In the genomic region with DNA sequence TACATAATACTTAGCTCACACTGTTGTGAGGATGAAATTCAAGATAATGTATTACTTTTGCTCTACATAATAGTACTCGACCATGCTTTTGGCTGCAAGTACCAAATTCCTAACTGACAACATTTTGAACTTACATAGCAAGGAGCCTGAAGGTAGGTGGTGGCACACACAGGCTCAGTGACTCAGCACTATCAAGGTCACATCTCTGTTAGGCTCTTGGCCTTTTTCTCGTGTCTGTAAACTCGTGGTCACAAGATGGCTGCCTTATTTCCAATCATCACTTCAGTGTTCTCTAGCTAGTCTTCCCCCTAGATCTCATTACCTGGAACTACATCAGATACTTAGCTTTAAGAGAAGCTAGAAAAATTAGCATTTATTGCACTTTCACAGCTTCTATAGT, we compare ENCODE assay signal across 15 cellular contexts.
DNase-seq lines count a peak whose midpoint lies in the region; ATAC-seq, FAIRE-seq and TF ChIP-seq lines count a peak whose summit lies in the region.
"Had no signal": no experiment of that assay in that cellular context is flagged by ENCODE, and none has a peak within 500 bp of the region (broad histone marks: within the 10 kb centered on the region; RNA-seq: fewer than 3 reads in every experiment).

No MANE protein-coding gene starts in this region.

- H3K4me3 ChIP-seq in HepG2 (replicated peaks in 1 of 3; ENCODE audit: insufficient read depth in 1 of 3, low read depth in 2 of 3, low read length in 3 of 3) = no peak overlapping the region
- no peak overlapping the region for H3K4me3 ChIP-seq in right lobe of liver
- no peak overlapping the region for H3K4me3 ChIP-seq in K562
- H3K4me3 ChIP-seq: BLaER1, GM23248 had no signal

- intact Hi-C loops in HepG2 (cut with micrococcal nuclease; ENCODE audit: unreplicated experiment) (no loop called here), right lobe of liver (cut with DNase I) (no loop called here), K562 (cut with micrococcal nuclease) (no loop called here)

- FAIRE-seq in HepG2 (lab: Jason Lieb, UNC) (no peak), K562 (lab: Jason Lieb, UNC) (peak; percentile 74)
- FAIRE-seq: GM18507 had no signal

- no peak for TF ChIP-seq POLR2A in HepG2 (IDR thresholded peaks at IDR 0.05; ENCODE audit: insufficient read depth in 1 of 2, low read depth in 2 of 2, low read length in 2 of 2)
- TF ChIP-seq POLR2A in right lobe of liver (IDR thresholded peaks at IDR 0.05) = no peak
- TF ChIP-seq POLR2A in K562 (conservative IDR thresholded peaks at IDR 0.05) = no peak

- no TSS peak for BruUV-seq in HepG2 (replicated peaks; lab: Mats Ljungman, UMichigan)
- no TSS peak for BruUV-seq in K562 (replicated peaks; lab: Mats Ljungman, UMichigan)

- in situ Hi-C loops in HepG2 (cut with HindIII; ENCODE audit: extremely low pct_ligation_motif_present, low pct_unique_long_range_greater_than_20kb) = no loop called here
- in situ Hi-C loops in K562 (cut with MboI) = no loop called here

- no peaks in the 10 kb centered on the region for H3K4me1 Mint-ChIP-seq in type B pancreatic cell (ENCODE audit: unreplicated experiment)
- H3K4me1 Mint-ChIP-seq: IgD-negative memory B cell had no signal

- TF ChIP-seq EP300 in HepG2 (IDR thresholded peaks at IDR 0.05; ENCODE audit: low read depth in 2 of 2, low read length in 2 of 2) (no peak), HepG2 (CRISPR knock-in tag; IDR thresholded peaks at IDR 0.05; ENCODE audit: borderline replicate concordance) (no peak), K562 (IDR thresholded peaks at IDR 0.05; ENCODE audit: low read length) (no peak)

- no peak overlapping the region for H3K4me2 ChIP-seq in HepG2 (ENCODE audit: low read depth, low read length)
- H3K4me2 ChIP-seq in K562 (ENCODE audit: insufficient read depth, low read length) = no peak overlapping the region
- H3K4me2 ChIP-seq: BLaER1 had no signal

- POLR2A ChIA-PET in HepG2 (lab: Yijun Ruan, JAX) (no interaction called here), K562 (lab: Yijun Ruan, JAX) (no interaction called here)

- H2AFZ ChIP-seq in HepG2 (ENCODE audit: low read length) = no peak overlapping the region
- peak overlapping the region; percentile 61 for H2AFZ ChIP-seq in K562 (ENCODE audit: low read depth, low read length)
- H2AFZ ChIP-seq: GM23248 had no signal

- H3K27me3 ChIP-seq in HepG2 (ENCODE audit: control insufficient read depth in 1 of 2, insufficient read depth in 2 of 2, low read length in 2 of 2) = no peaks in the 10 kb centered on the region
- H3K27me3 ChIP-seq in right lobe of liver = no peaks in the 10 kb centered on the region
- no peaks in the 10 kb centered on the region; a peak in 1 of 5 replicates for H3K27me3 ChIP-seq in K562 (ENCODE audit: control insufficient read depth in 2 of 2, insufficient read depth in 2 of 2, low read length in 2 of 2)
- H3K27me3 ChIP-seq: BLaER1 had no signal

- CTCF ChIA-PET in HepG2 (lab: Yijun Ruan, JAX; ENCODE audit: low intra/inter-chr PET ratio, low total read pairs) (no interaction called here), K562 (lab: Yijun Ruan, JAX; ENCODE audit: low intra/inter-chr PET ratio) (no interaction called here)

- no peaks in the 10 kb centered on the region for H3K79me2 ChIP-seq in HepG2 (ENCODE audit: insufficient read depth, low read length)
- H3K79me2 ChIP-seq in K562 (ENCODE audit: control insufficient read depth, insufficient read depth, low read length) = no peaks in the 10 kb centered on the region

- H3K27ac Mint-ChIP-seq in type B pancreatic cell = no peak overlapping the region
- H3K27ac Mint-ChIP-seq: IgD-negative memory B cell had no signal

- 2% methylated on average over 3 of the region's 3 CpGs for WGBS in HepG2 (ENCODE audit: low lambda C conversion rate)
- 46% methylated on average over 3 of the region's 3 CpGs for WGBS in right lobe of liver (ENCODE audit: insufficient coverage, low coverage, low lambda C conversion rate, missing lambda C conversion rate)
- WGBS in K562 (ENCODE audit: insufficient coverage, low coverage, missing lambda C conversion rate) = 5% methylated on average over 3 of the region's 3 CpGs

- DNase-seq in HepG2 (ENCODE audit: low spot score) (no peak), right lobe of liver (no peak), M059J (ENCODE audit: low read depth) (peak; percentile 25), K562 (ENCODE audit: extremely low read depth in 1 of 4, low spot score in 3 of 4) (peak; percentile 9 to 30 (median 12)), type B pancreatic cell (ENCODE audit: extremely low spot score, unreplicated experiment) (no peak)
- DNase-seq in stimulated activated naive CD4-positive, alpha-beta T cell treated with Interleukin-2 at 50 U/mL for 16 hours (lab: John Stamatoyannopoulos, UW) = no peak
- DNase-seq: 8988T, AML-193, DMS 273 treated with DMSO at 0.1 percent for 48 hours, GM23248, HCEC 1CT had no signal

- H3K9me3 ChIP-seq in HepG2 (ENCODE audit: low read length) = no peaks in the 10 kb centered on the region
- H3K9me3 ChIP-seq in right lobe of liver = no peaks in the 10 kb centered on the region
- no peaks in the 10 kb centered on the region for H3K9me3 ChIP-seq in K562 (replicated peaks; ENCODE audit: control insufficient read depth, insufficient read depth, low read depth, low read length)
- H3K9me3 ChIP-seq: BLaER1 had no signal

- no peak overlapping the region for H3K27ac ChIP-seq in HepG2 (ENCODE audit: extremely low read length, insufficient read depth, low read length)
- H3K27ac ChIP-seq in right lobe of liver = no peak overlapping the region
- H3K27ac ChIP-seq in K562 (ENCODE audit: extremely low read depth, low read depth, low read length) = no peak overlapping the region
- H3K27ac ChIP-seq: BLaER1, GM23248 had no signal

- TF ChIP-seq RAD21 in HepG2 (CRISPR knock-in tag; IDR thresholded peaks at IDR 0.05) (no peak), K562 (CRISPR knock-in tag; conservative IDR thresholded peaks at IDR 0.05 in 1 of 2, IDR thresholded peaks at IDR 0.05 in 1 of 2) (no peak)

- H3K4me1 ChIP-seq in HepG2 (ENCODE audit: insufficient read depth, low read length) (no peaks in the 10 kb centered on the region), right lobe of liver (no peaks in the 10 kb centered on the region), K562 (replicated peaks in 1 of 2; ENCODE audit: control insufficient read depth in 2 of 2, insufficient read depth in 2 of 2, low read length in 2 of 2) (peaks cover 0 to under 1% of the 10 kb centered on the region in 2 experiments; a peak in 1 of 5 replicates)
- H3K4me1 ChIP-seq: BLaER1 had no signal

- H3K36me3 ChIP-seq in HepG2 (replicated peaks in 1 of 2; ENCODE audit: control insufficient read depth in 1 of 2, insufficient read depth in 2 of 2, low read length in 2 of 2) (no peaks in the 10 kb centered on the region), right lobe of liver (no peaks in the 10 kb centered on the region), K562 (ENCODE audit: control insufficient read depth, insufficient read depth, low read length) (no peaks in the 10 kb centered on the region)
- H3K36me3 ChIP-seq: BLaER1 had no signal

- H3K9me1 ChIP-seq in K562 (ENCODE audit: control insufficient read depth, insufficient read depth, low read length) = no peaks in the 10 kb centered on the region

- ATAC-seq in HepG2 = no peak
- ATAC-seq in right lobe of liver = no peak
- ATAC-seq in K562 = peak; percentile 54; the same call in 2 of the 3 replicates
- no peak for ATAC-seq in HG03432 (IDR thresholded peaks at IDR 0.05; ENCODE audit: unreplicated experiment)

- no peaks in the 10 kb centered on the region for H4K20me1 ChIP-seq in HepG2 (ENCODE audit: insufficient read depth, low read length)
- no peaks in the 10 kb centered on the region for H4K20me1 ChIP-seq in K562 (replicated peaks; ENCODE audit: control insufficient read depth, insufficient read depth, low read length)
- H4K20me1 ChIP-seq: BLaER1 had no signal

- no peak overlapping the region for H3K4me3 Mint-ChIP-seq in type B pancreatic cell
- H3K4me3 Mint-ChIP-seq: IgD-negative memory B cell had no signal

- no peaks in the 10 kb centered on the region for H3K27me3 Mint-ChIP-seq in type B pancreatic cell
- H3K27me3 Mint-ChIP-seq: IgD-negative memory B cell had no signal

- peaks cover 4% of the 10 kb centered on the region for H3K9me3 Mint-ChIP-seq in type B pancreatic cell

- H3K9ac ChIP-seq in HepG2 (ENCODE audit: insufficient read depth, low read depth, low read length) (no peak overlapping the region), K562 (ENCODE audit: insufficient read depth in 1 of 2, low read depth in 2 of 2, low read length in 2 of 2) (no peak overlapping the region)
- H3K9ac ChIP-seq: BLaER1, GM23248 had no signal

- no peak for TF ChIP-seq CTCF in HepG2 (CRISPR knock-in tag; IDR thresholded peaks at IDR 0.05)
- TF ChIP-seq CTCF in right lobe of liver (IDR thresholded peaks at IDR 0.05) = no peak
- TF ChIP-seq CTCF in K562 (IDR thresholded peaks at IDR 0.05 in 2 of 3, conservative IDR thresholded peaks at IDR 0.05 in 1 of 3; ENCODE audit: insufficient read depth in 2 of 3, low read depth in 1 of 3, low read length in 3 of 3) = no peak
- no peak for TF ChIP-seq CTCF in type B pancreatic cell (conservative IDR thresholded peaks at IDR 0.05)

- H3K36me3 Mint-ChIP-seq in type B pancreatic cell = no peaks in the 10 kb centered on the region
- H3K36me3 Mint-ChIP-seq: IgD-negative memory B cell had no signal

TF ChIP-seq in HepG2, 621 proteins besides CTCF, POLR2A, EP300 and RAD21 (continues in another document):
- no peak for TF ChIP-seq PTBP1 (IDR thresholded peaks at IDR 0.05; ENCODE audit: low read depth, low read length, poor library complexity, severe bottlenecking)
- no peak for TF ChIP-seq YY1 (IDR thresholded peaks at IDR 0.05; ENCODE audit: insufficient read depth, insufficient replicate concordance, low read depth, low read length)
- no peak for TF ChIP-seq HNRNPH1 (optimal IDR thresholded peaks at IDR 0.05; ENCODE audit: low read depth, low read length)

Comparison
In these comparisons a context has a peak if more than half of its experiments do, and no peak if none do; other contexts are left out.
1. DNase-seq: peak in M059J (single experiment) and K562 (4 of 4); none in HepG2 (single experiment), right lobe of liver (0 of 3), type B pancreatic cell (single experiment) and stimulated activated naive CD4-positive, alpha-beta T cell treated with Interleukin-2 at 50 U/mL for 16 hours (single experiment).